18 cellular contexts compared by ENCODE assay signal in genomic region chr11:12028303-12028702, GRCh38. TPM values are rescaled to one million over a fixed set of nuclear protein-coding genes. Genes with fewer than 3 reads are reported as not detected.
DNase-seq lines count a peak whose midpoint lies in the region; ATAC-seq and TF ChIP-seq lines count a peak whose summit lies in the region.
"Had no signal": no experiment of that assay in that cellular context is flagged by ENCODE, and none has a peak within 500 bp of the region (broad histone marks: within the 10 kb centered on the region; RNA-seq: fewer than 3 reads in every experiment).

No MANE protein-coding gene starts in this region.

- H3K4me1 ChIP-seq in heart left ventricle, result peaks cover 0 to 28% (median 2%) of the 10 kb centered on the region in 12 donors
- peaks cover 6 to 13% of the 10 kb centered on the region in 2 donors for H3K4me1 ChIP-seq in gastrocnemius medialis

- H3K9me3 ChIP-seq in heart left ventricle (peaks cover 0 to 7% (median 0%) of the 10 kb centered on the region in 12 donors), gastrocnemius medialis (no peaks in the 10 kb centered on the region)

- H3K36me3 Mint-ChIP-seq in activated T-helper 1 cell treated with anti-CD3 and anti-CD28 coated beads, Interleukin-12 subunit alpha, Interleukin-12 subunit beta, Interleukin-2, Interleukin-4 antibody, amounts not matched to agents 30 ng/mL and 10 ng/mL and 1 ng/mL, durations not matched to agents 14 hours and 24 hours and 36 hours (ENCODE audit: low read depth), result no peaks in the 10 kb centered on the region

- peaks cover 4% of the 10 kb centered on the region for H3K9me3 Mint-ChIP-seq in activated T-helper 1 cell treated with anti-CD3 and anti-CD28 coated beads, Interleukin-12 subunit alpha, Interleukin-12 subunit beta, Interleukin-2, Interleukin-4 antibody, amounts not matched to agents 30 ng/mL and 10 ng/mL and 1 ng/mL, durations not matched to agents 14 hours and 24 hours and 36 hours
- H3K9me3 Mint-ChIP-seq: CD4-positive, alpha-beta T cell had no signal

- H3K4me3 Mint-ChIP-seq in activated T-helper 1 cell treated with anti-CD3 and anti-CD28 coated beads, Interleukin-12 subunit alpha, Interleukin-12 subunit beta, Interleukin-2, Interleukin-4 antibody, amounts not matched to agents 30 ng/mL and 10 ng/mL and 1 ng/mL, durations not matched to agents 14 hours and 24 hours and 36 hours, result no peak overlapping the region
- H3K4me3 Mint-ChIP-seq: CD4-positive, alpha-beta T cell; HFFc6 had no signal

- intact Hi-C loops in Right ventricle myocardium inferior (cut with DNase I), result no loop called here
- intact Hi-C loops in cardiac septum (cut with DNase I), result no loop called here
- intact Hi-C loops in heart left ventricle (cut with DNase I), result loop anchor here in 1 of 10 donors (5.0 kb wide), 2 partner anchors 61 to 91 kb away; no protein-coding TSS in a partner anchor
- intact Hi-C loops in gastrocnemius medialis (cut with DNase I; ENCODE audit: low total_unique reads), result no loop called here
- intact Hi-C loops in activated T-helper 1 cell treated with anti-CD3 and anti-CD28 coated beads, Interleukin-12 subunit alpha, Interleukin-12 subunit beta, Interleukin-2, Interleukin-4 antibody, amounts not matched to agents 30 ng/mL and 10 ng/mL and 1 ng/mL, durations not matched to agents 14 hours and 24 hours and 36 hours (cut with micrococcal nuclease), result no loop called here

- peaks cover 8% of the 10 kb centered on the region for H3K27me3 Mint-ChIP-seq in activated T-helper 1 cell treated with anti-CD3 and anti-CD28 coated beads, Interleukin-12 subunit alpha, Interleukin-12 subunit beta, Interleukin-2, Interleukin-4 antibody, amounts not matched to agents 30 ng/mL and 10 ng/mL and 1 ng/mL, durations not matched to agents 14 hours and 24 hours and 36 hours (ENCODE audit: insufficient read depth)

- H3K27ac ChIP-seq in heart left ventricle (peak overlapping the region in 1 of 12 donors; percentile 0), gastrocnemius medialis (no peak overlapping the region)
- H3K27ac ChIP-seq: HL-60 had no signal

- DNase-seq in Right ventricle myocardium inferior (ENCODE audit: missing footprints), result no peak
- DNase-seq in cardiac septum (ENCODE audit: low spot score), result no peak
- no peak for DNase-seq in heart left ventricle
- no peak for DNase-seq in left lobe of liver (ENCODE audit: low spot score)
- DNase-seq in gastrocnemius medialis, result no peak
- no peak for DNase-seq in activated T-helper 1 cell treated with anti-CD3 and anti-CD28 coated beads, Interleukin-12 subunit alpha, Interleukin-12 subunit beta, Interleukin-2, Interleukin-4 antibody, amounts not matched to agents 30 ng/mL and 10 ng/mL and 1 ng/mL, durations not matched to agents 14 hours and 24 hours and 36 hours (ENCODE audit: low spot score)
- no peak for DNase-seq in activated CD4-positive, alpha-beta T cell treated with anti-CD3 and anti-CD28 coated beads for 48 hours
- DNase-seq: 8988T; ACHN; C1 segment of cervical spinal cord; CD4-positive, alpha-beta T cell; COR-L47; DND-41; GDM1; HCEC 1CT; HFFc6 had no signal

- TF ChIP-seq POLR2A in heart left ventricle (IDR thresholded peaks at IDR 0.05) (no peak), gastrocnemius medialis (IDR thresholded peaks at IDR 0.05) (no peak)

- H3K36me3 ChIP-seq in heart left ventricle (no peaks in the 10 kb centered on the region), gastrocnemius medialis (no peaks in the 10 kb centered on the region)

- TF ChIP-seq CTCF in heart left ventricle (IDR thresholded peaks at IDR 0.05) (no peak), gastrocnemius medialis (IDR thresholded peaks at IDR 0.05 in 4 of 5, conservative IDR thresholded peaks at IDR 0.05 in 1 of 5) (no peak)

- H3K4me3 ChIP-seq in heart left ventricle (no peak overlapping the region), gastrocnemius medialis (no peak overlapping the region)

- 64 to 72% (median 67%) methylated on average over 2 of the region's 2 CpGs for WGBS in heart left ventricle, 4 donors

- in situ Hi-C loops in gastrocnemius medialis (cut with MboI; ENCODE audit: low sequenced_read_pairs in 4 of 4), result loop anchor here in 3 of 4 donors (25.0 kb wide), 2 partner anchors 91 to 991 kb away; no protein-coding TSS in a partner anchor

- H3K27ac Mint-ChIP-seq in activated T-helper 1 cell treated with anti-CD3 and anti-CD28 coated beads, Interleukin-12 subunit alpha, Interleukin-12 subunit beta, Interleukin-2, Interleukin-4 antibody, amounts not matched to agents 30 ng/mL and 10 ng/mL and 1 ng/mL, durations not matched to agents 14 hours and 24 hours and 36 hours, result no peak overlapping the region
- H3K27ac Mint-ChIP-seq: CD4-positive, alpha-beta T cell; HFFc6 had no signal

- H3K4me1 Mint-ChIP-seq in activated T-helper 1 cell treated with anti-CD3 and anti-CD28 coated beads, Interleukin-12 subunit alpha, Interleukin-12 subunit beta, Interleukin-2, Interleukin-4 antibody, amounts not matched to agents 30 ng/mL and 10 ng/mL and 1 ng/mL, durations not matched to agents 14 hours and 24 hours and 36 hours (ENCODE audit: low read depth), result no peaks in the 10 kb centered on the region

- H3K27me3 ChIP-seq in heart left ventricle, result no peaks in the 10 kb centered on the region
- H3K27me3 ChIP-seq in gastrocnemius medialis, result no peaks in the 10 kb centered on the region

- peak; percentile 51 for ATAC-seq in Right ventricle myocardium inferior
- ATAC-seq in heart left ventricle, result peak; percentile 45 to 73 (median 64)
- peak; percentile 44 for ATAC-seq in left lobe of liver
- ATAC-seq in gastrocnemius medialis, result peak; percentile 89 to 93
- no peak for ATAC-seq in GM21576 (IDR thresholded peaks at IDR 0.05; ENCODE audit: unreplicated experiment)

RNA-seq across cellular contexts. Expression of gene DKK3, which starts 19.9 kb away (rescaled TPM):
- total RNA-seq in Right ventricle myocardium inferior (515 TPM), cardiac septum (980 TPM), heart left ventricle (100 to 1,000 TPM; 405 to 851 (median 724) TPM), left lobe of liver (5.5 TPM), gastrocnemius medialis (10 to 100 TPM in 1 of 4 donors, 1 to 10 TPM in 3; 4.1 to 31.7 (median 7.2) TPM)
- 100 to 1,000 TPM; 117 to 396 TPM for polyA plus RNA-seq in heart left ventricle
- total RNA-seq in activated T-helper 1 cell treated with anti-CD3 and anti-CD28 coated beads, Interleukin-12 subunit alpha, Interleukin-12 subunit beta, Interleukin-2, Interleukin-4 antibody, amounts not matched to agents 30 ng/mL and 10 ng/mL and 1 ng/mL, durations not matched to agents 14 hours and 24 hours and 36 hours, result not detected in 2 replicates

Comparison
In these comparisons a context has a peak if more than half of its experiments do, and no peak if none do; other contexts are left out.
1. RNA of gene DKK3, which starts 19.9 kb away (total RNA-seq): 980 TPM in cardiac septum (single experiment), 405 to 851 TPM in heart left ventricle and 515 TPM in Right ventricle myocardium inferior (single experiment); 4.1 to 31.7 TPM in gastrocnemius medialis, 5.5 TPM in left lobe of liver (single experiment) and not detected in activated T-helper 1 cell treated with anti-CD3 and anti-CD28 coated beads, Interleukin-12 subunit alpha, Interleukin-12 subunit beta, Interleukin-2, Interleukin-4 antibody, amounts not matched to agents 30 ng/mL and 10 ng/mL and 1 ng/mL, durations not matched to agents 14 hours and 24 hours and 36 hours; every median in the first group is over 10 times any median in the second.